Comparison of ENCODE assay signal across 1 cellular context in genomic region chr22:31496735-31497146, GRCh38.
A peak's percentile ranks its signal among the peaks of the same experiment; 100 is the strongest.
TF ChIP-seq lines count a peak whose summit lies in the region.

No MANE protein-coding gene starts in this region.

TF ChIP-seq in HEK293, 187 proteins besides CTCF, POLR2A, EP300 and RAD21 (continued from another document):
- TF ChIP-seq ZBTB49 (tag by site-specific recombination; IDR thresholded peaks at IDR 0.05; ENCODE audit: low read depth) (no peak), ZNF792 (tag by site-specific recombination; IDR thresholded peaks at IDR 0.05) (no peak), ZNF211 (tag by site-specific recombination; IDR thresholded peaks at IDR 0.05; ENCODE audit: low read depth) (no peak), EGR2 (tag by site-specific recombination; IDR thresholded peaks at IDR 0.05; ENCODE audit: low read depth) (peak; percentile 81), ZNF791 (tag by site-specific recombination; IDR thresholded peaks at IDR 0.05) (no peak), KLF7 (tag by site-specific recombination; IDR thresholded peaks at IDR 0.05; ENCODE audit: borderline replicate concordance) (no peak), ZNF274 (IDR thresholded peaks at IDR 0.05; ENCODE audit: low read length) (no peak), ZNF274 (tag by site-specific recombination; IDR thresholded peaks at IDR 0.05; ENCODE audit: borderline replicate concordance) (no peak), ZNF621 (tag by site-specific recombination; IDR thresholded peaks at IDR 0.05) (no peak), ZFP37 (tag by site-specific recombination; IDR thresholded peaks at IDR 0.05) (no peak), ZNF561 (tag by site-specific recombination; IDR thresholded peaks at IDR 0.05; ENCODE audit: borderline replicate concordance) (no peak), ZBTB8A (tag by site-specific recombination; IDR thresholded peaks at IDR 0.05) (peak; percentile 94), FEZF1 (tag by site-specific recombination; IDR thresholded peaks at IDR 0.05) (no peak), PBX3 (CRISPR knock-in tag; IDR thresholded peaks at IDR 0.05) (no peak)
TF ChIP-seq in HEK293: peak in this region for 23.
